In the genomic region with DNA sequence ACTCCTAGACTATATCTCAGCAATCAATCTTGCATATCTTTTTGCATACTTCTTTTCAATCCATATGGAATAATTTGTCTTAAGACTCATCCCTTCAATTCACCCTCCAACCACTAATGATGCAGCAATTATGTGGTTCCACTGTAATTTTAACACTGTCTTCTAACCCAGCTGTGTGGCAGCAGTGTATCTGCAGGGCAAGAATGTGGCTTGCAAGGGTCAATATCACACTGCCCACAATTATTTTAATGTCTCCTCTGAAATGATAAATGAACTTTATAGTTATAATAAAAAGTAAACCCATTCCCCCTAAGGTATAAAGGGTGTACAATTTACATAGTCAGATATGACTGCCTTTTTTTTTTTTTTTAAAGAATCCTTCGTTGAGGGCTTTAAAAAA, we compare ENCODE assay signal across 22 cellular contexts. TPM values are rescaled to one million over a fixed set of nuclear protein-coding genes. Genes with fewer than 3 reads are reported as not detected.
DNase-seq lines count a peak whose midpoint lies in the region; FAIRE-seq and TF ChIP-seq lines count a peak whose summit lies in the region.
"Had no signal": no experiment of that assay in that cellular context is flagged by ENCODE, and none has a peak within 500 bp of the region (broad histone marks: within the 10 kb centered on the region; RNA-seq: fewer than 3 reads in every experiment).

No MANE protein-coding gene starts in this region.

- H3K4me3 ChIP-seq in AG10803 (ENCODE audit: low read length) (no peak overlapping the region), BE2C (ENCODE audit: low read depth, low read length) (no peak overlapping the region)
- H3K4me3 ChIP-seq: BLaER1 had no signal

- DNase-seq in AG10803 (ENCODE audit: low read depth) (peak; percentile 42), LHCN-M2 (ENCODE audit: low read depth) (peak; percentile 26), RCC 7860 (ENCODE audit: low spot score) (no peak), myocyte (ENCODE audit: low read depth) (peak; percentile 45), type B pancreatic cell (ENCODE audit: extremely low spot score, unreplicated experiment) (no peak), iPS-NIHi11 (ENCODE audit: low spot score) (no peak), KBM-7 (no peak), BE2C (no peak)
- DNase-seq: ACHN; AML-193; CD4-positive, alpha-beta memory T cell; DMS153; DMS79; GDM1; GOT3; H7; HFFc6; IMR-90 had no signal

- in situ Hi-C loops in KBM-7 (cut with MboI; ENCODE audit: low pct_unique_long_range_greater_than_20kb, low sequenced_read_pairs) = no loop called here

- no peaks in the 10 kb centered on the region for H3K36me3 Mint-ChIP-seq in type B pancreatic cell
- H3K36me3 Mint-ChIP-seq: CD14-positive monocyte had no signal

- H3K9me3 Mint-ChIP-seq in type B pancreatic cell = no peaks in the 10 kb centered on the region

- H3K9me3 ChIP-seq in BE2C = no peaks in the 10 kb centered on the region

- no peaks in the 10 kb centered on the region for H3K27me3 ChIP-seq in BE2C
- H3K27me3 ChIP-seq: BLaER1 had no signal

- no peak overlapping the region for H3K27ac Mint-ChIP-seq in type B pancreatic cell
- H3K27ac Mint-ChIP-seq: CD14-positive monocyte, HFFc6 had no signal

- no peaks in the 10 kb centered on the region for H3K27me3 Mint-ChIP-seq in type B pancreatic cell
- H3K27me3 Mint-ChIP-seq: CD4-positive, alpha-beta memory T cell had no signal

- TF ChIP-seq CTCF in AG10803 (conservative IDR thresholded peaks at IDR 0.05; ENCODE audit: low read length) = no peak
- TF ChIP-seq CTCF in type B pancreatic cell (conservative IDR thresholded peaks at IDR 0.05) = no peak
- TF ChIP-seq CTCF in BE2C (IDR thresholded peaks at IDR 0.05; ENCODE audit: low read depth, low read length) = no peak

- peak; percentile 33 for FAIRE-seq in RCC 7860 (lab: Jason Lieb, UNC)
- FAIRE-seq: A204.1, HTR-8/SVneo had no signal

- H3K4me1 ChIP-seq in BE2C = no peaks in the 10 kb centered on the region; the same call in 1 of the 2 replicates

- no peak overlapping the region for H3K4me3 Mint-ChIP-seq in type B pancreatic cell
- H3K4me3 Mint-ChIP-seq: CD14-positive monocyte; CD4-positive, alpha-beta memory T cell; HFFc6 had no signal

- H3K4me1 Mint-ChIP-seq in type B pancreatic cell (ENCODE audit: unreplicated experiment) = peaks cover 37% of the 10 kb centered on the region

- H3K36me3 ChIP-seq in BE2C = no peaks in the 10 kb centered on the region

RNA-seq across cellular contexts. Expression of a gene that starts 48.6 kb away (rescaled TPM):
- total RNA-seq in LHCN-M2 (2014; rRNA removed) (118 and 120 TPM in 2 replicates), myocyte (121 and 137 TPM in 2 replicates), type B pancreatic cell (ENCODE audit: low replicate concordance) (47.1 and 85.1 TPM in 2 replicates)
- 63.1 TPM for polyA plus RNA-seq in LHCN-M2 (2012)
- polyA plus RNA-seq in myocyte (2012) = 140 TPM
- 42.9 TPM for polyA plus RNA-seq in BE2C (2012; ENCODE audit: insufficient read depth, insufficient read length, low read depth)

RNA-seq across cellular contexts. Expression of a gene that starts 48.9 kb away (rescaled TPM):
- total RNA-seq in LHCN-M2 (2014; rRNA removed) = 15.6 and 22.3 TPM in 2 replicates
- 7.3 TPM for polyA plus RNA-seq in LHCN-M2 (2012)
- total RNA-seq in myocyte = 8.9 TPM in 2 replicates
- polyA plus RNA-seq in myocyte (2012) = 6.9 TPM
- 12.0 and 21.4 TPM in 2 replicates for total RNA-seq in type B pancreatic cell (ENCODE audit: low replicate concordance)
- polyA plus RNA-seq in BE2C (2012; ENCODE audit: insufficient read depth, insufficient read length, low read depth) = 16.3 TPM

Comparison
In these comparisons a context has a peak if more than half of its experiments do, and no peak if none do; other contexts are left out.
1. DNase-seq: peak in AG10803 (single experiment), LHCN-M2 (single experiment) and myocyte (single experiment); none in RCC 7860 (single experiment), type B pancreatic cell (single experiment), iPS-NIHi11 (single experiment), KBM-7 (single experiment) and BE2C (single experiment).